In the genomic region with DNA sequence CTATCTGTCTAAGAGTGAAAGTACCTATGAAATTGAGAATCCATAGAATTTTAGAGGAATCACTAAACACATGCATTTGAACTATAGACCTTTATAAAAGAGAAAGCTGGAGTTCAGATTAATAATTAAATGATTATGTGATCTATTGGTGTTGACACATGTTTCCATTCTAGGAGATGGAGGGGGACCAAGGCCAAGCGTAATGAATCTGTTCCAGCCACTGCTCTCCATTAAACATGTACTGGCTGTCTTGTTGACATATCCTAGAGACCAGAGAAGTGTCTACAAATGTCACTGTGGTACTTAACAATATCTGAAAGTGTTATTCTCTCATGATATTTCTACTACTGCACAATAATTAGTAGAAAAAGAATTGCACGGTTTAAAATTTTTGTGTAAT, we compare ENCODE assay signal across 18 cellular contexts.
DNase-seq lines count a peak whose midpoint lies in the region; ATAC-seq and TF ChIP-seq lines count a peak whose summit lies in the region.
"Had no signal": no experiment of that assay in that cellular context is flagged by ENCODE, and none has a peak within 500 bp of the region (broad histone marks: within the 10 kb centered on the region; RNA-seq: fewer than 3 reads in every experiment).

No MANE protein-coding gene starts in this region.

- no peaks in the 10 kb centered on the region for H3K36me3 ChIP-seq in heart left ventricle
- H3K36me3 ChIP-seq in endocrine pancreas (ENCODE audit: control insufficient read depth, insufficient read depth, low read length), result no peaks in the 10 kb centered on the region
- H3K36me3 ChIP-seq: HAP-1 had no signal

- TF ChIP-seq CTCF in heart left ventricle (IDR thresholded peaks at IDR 0.05), result no peak
- no peak for TF ChIP-seq CTCF in GM20000 (IDR thresholded peaks at IDR 0.05; ENCODE audit: extremely low read depth, missing control alignments)

- H3K4me1 ChIP-seq in heart left ventricle (no peaks in the 10 kb centered on the region), right cardiac atrium (ENCODE audit: control insufficient read depth, insufficient read depth, low read length) (no peaks in the 10 kb centered on the region), endocrine pancreas (ENCODE audit: control insufficient read depth, insufficient read depth, low read length) (peaks cover 13% of the 10 kb centered on the region)
- H3K4me1 ChIP-seq: A549, Caco-2, HAP-1 had no signal

- H3K4me3 ChIP-seq in heart left ventricle (no peak overlapping the region), right cardiac atrium (ENCODE audit: low read length) (no peak overlapping the region), endocrine pancreas (ENCODE audit: control insufficient read depth, insufficient read depth, low read length) (peak overlapping the region; percentile 45)
- H3K4me3 ChIP-seq: A549, GM23248, HAP-1 had no signal

- DNase-seq in DMS53 (lab: John Stamatoyannopoulos, UW) (peak; percentile 36), DMS53 treated with DMSO at 0.1 percent for 48 hours (lab: John Stamatoyannopoulos, UW; ENCODE audit: unreplicated experiment) (no peak), heart left ventricle (peak in 1 of 5 donors; percentile 29), right cardiac atrium (no peak), left kidney (ENCODE audit: low read depth, low spot score) (peak; percentile 26), GM20000 (ENCODE audit: low spot score) (no peak)
- DNase-seq: AML-193; Caco-2; CD4-positive, alpha-beta T cell; DMS79 treated with DMSO at 0.1 percent for 48 hours; GF-D8; GM23248 had no signal

- H3K9me3 ChIP-seq in heart left ventricle, result no peaks in the 10 kb centered on the region
- H3K9me3 ChIP-seq in right cardiac atrium (ENCODE audit: control insufficient read depth, low read length), result no peaks in the 10 kb centered on the region
- H3K9me3 ChIP-seq in endocrine pancreas (ENCODE audit: control insufficient read depth, low read length), result no peaks in the 10 kb centered on the region
- H3K9me3 ChIP-seq: Caco-2, HAP-1 had no signal

- ATAC-seq in heart left ventricle (peak; percentile 69 to 95 (median 92)), right cardiac atrium (no peak), GM21423 (IDR thresholded peaks at IDR 0.05; ENCODE audit: unreplicated experiment) (no peak)
- ATAC-seq: A549 had no signal

- 48 to 82% (median 59%) methylated on average over 2 of the region's 2 CpGs for WGBS in heart left ventricle, 4 donors
- WGBS in right cardiac atrium, result 79% methylated on average over 2 of the region's 2 CpGs

- H3K27me3 ChIP-seq in heart left ventricle, result no peaks in the 10 kb centered on the region
- no peaks in the 10 kb centered on the region for H3K27me3 ChIP-seq in right cardiac atrium (ENCODE audit: control insufficient read depth, insufficient read depth)
- no peaks in the 10 kb centered on the region for H3K27me3 ChIP-seq in endocrine pancreas (ENCODE audit: control insufficient read depth, insufficient read depth, low read length)

- intact Hi-C loops in heart left ventricle (cut with DNase I), result no loop called here
- intact Hi-C loops in right cardiac atrium (cut with DNase I), result no loop called here

- H3K9ac ChIP-seq in endocrine pancreas (ENCODE audit: control insufficient read depth, insufficient read depth, low read length), result no peak overlapping the region
- H3K9ac ChIP-seq: GM23248 had no signal

- TF ChIP-seq POLR2A in heart left ventricle (IDR thresholded peaks at IDR 0.05), result no peak

- H3K27ac ChIP-seq in heart left ventricle, result no peak overlapping the region
- H3K27ac ChIP-seq in right cardiac atrium (ENCODE audit: low read length), result no peak overlapping the region
- H3K27ac ChIP-seq: 22Rv1, A549, C4-2B, GM23248 had no signal

Comparison
In these comparisons a context has a peak if more than half of its experiments do, and no peak if none do; other contexts are left out.
1. DNase-seq: peak in DMS53 (single experiment) and left kidney (single experiment); none in DMS53 treated with DMSO at 0.1 percent for 48 hours (single experiment), right cardiac atrium (0 of 3) and GM20000 (single experiment).
2. ATAC-seq: peak in heart left ventricle (4 of 4); none in right cardiac atrium (0 of 2) and GM21423 (single experiment).